8 cellular contexts compared by ENCODE assay signal in genomic region chr14:37903561-37904191, GRCh38.
DNase-seq lines count a peak whose midpoint lies in the region; ATAC-seq, FAIRE-seq and TF ChIP-seq lines count a peak whose summit lies in the region.

No MANE protein-coding gene starts in this region.

- H3K4me3 Mint-ChIP-seq in activated T-helper 2 cell treated with anti-CD3 and anti-CD28 coated beads, Interferon-gamma antibody, Interleukin-2, Interleukin-4, amounts not matched to agents 10 μg/mL and 5 μg/mL and 100 μg/mL, durations not matched to agents 14 hours and 24 hours and 36 hours (ENCODE audit: low read depth), result no peak overlapping the region

- H3K36me3 ChIP-seq in psoas muscle (ENCODE audit: insufficient read depth in 1 of 2, low read depth in 1 of 2), result no peaks in the 10 kb centered on the region

- WGBS in psoas muscle, 3 donors, result 18 to 23% (median 21%) methylated on average over 8 of the region's 8 CpGs

- peaks cover 19% of the 10 kb centered on the region for H3K27me3 ChIP-seq in foreskin keratinocyte
- no peaks in the 10 kb centered on the region for H3K27me3 ChIP-seq in psoas muscle (ENCODE audit: insufficient read depth in 3 of 3, low read length in 2 of 3)

- H3K36me3 Mint-ChIP-seq in activated T-helper 2 cell treated with anti-CD3 and anti-CD28 coated beads, Interferon-gamma antibody, Interleukin-2, Interleukin-4, amounts not matched to agents 10 μg/mL and 5 μg/mL and 100 μg/mL, durations not matched to agents 14 hours and 24 hours and 36 hours (ENCODE audit: low read depth), result no peaks in the 10 kb centered on the region

- TF ChIP-seq CTCF in foreskin keratinocyte (conservative IDR thresholded peaks at IDR 0.05) (peak; percentile 73), psoas muscle (IDR thresholded peaks at IDR 0.05) (peak; percentile 67)

- H3K27ac ChIP-seq in foreskin keratinocyte, result no peak overlapping the region
- no peak overlapping the region for H3K27ac ChIP-seq in psoas muscle

- H3K4me3 ChIP-seq in psoas muscle, result no peak overlapping the region

- H3K9me3 ChIP-seq in psoas muscle, result no peaks in the 10 kb centered on the region

- ATAC-seq in foreskin keratinocyte (peak; percentile 60), psoas muscle (no peak), GM19463 (IDR thresholded peaks at IDR 0.05; ENCODE audit: unreplicated experiment) (no peak)

- H3K9me3 Mint-ChIP-seq in activated T-helper 2 cell treated with anti-CD3 and anti-CD28 coated beads, Interferon-gamma antibody, Interleukin-2, Interleukin-4, amounts not matched to agents 10 μg/mL and 5 μg/mL and 100 μg/mL, durations not matched to agents 14 hours and 24 hours and 36 hours, result no peaks in the 10 kb centered on the region

- no peak overlapping the region for H3K27ac Mint-ChIP-seq in activated T-helper 2 cell treated with anti-CD3 and anti-CD28 coated beads, Interferon-gamma antibody, Interleukin-2, Interleukin-4, amounts not matched to agents 10 μg/mL and 5 μg/mL and 100 μg/mL, durations not matched to agents 14 hours and 24 hours and 36 hours

- peak; percentile 70 for DNase-seq in EL
- DNase-seq in MV-4-11 (lab: John Stamatoyannopoulos, UW), result peak; percentile 7
- peak; percentile 4 to 39 for DNase-seq in SW 1271 (lab: John Stamatoyannopoulos, UW)
- peak in 1 of 2 donors; percentile 20 for DNase-seq in foreskin keratinocyte
- no peak for DNase-seq in psoas muscle
- DNase-seq in activated T-helper 2 cell treated with anti-CD3 and anti-CD28 coated beads, Interferon-gamma antibody, Interleukin-2, Interleukin-4, amounts not matched to agents 10 μg/mL and 5 μg/mL and 100 μg/mL, durations not matched to agents 14 hours and 24 hours and 36 hours (ENCODE audit: low spot score), result no peak

- peak; percentile 95 for FAIRE-seq in A204.1 (lab: Jason Lieb, UNC)

- peaks cover 12% of the 10 kb centered on the region for H3K27me3 Mint-ChIP-seq in activated T-helper 2 cell treated with anti-CD3 and anti-CD28 coated beads, Interferon-gamma antibody, Interleukin-2, Interleukin-4, amounts not matched to agents 10 μg/mL and 5 μg/mL and 100 μg/mL, durations not matched to agents 14 hours and 24 hours and 36 hours (ENCODE audit: low read depth)

- H3K4me1 Mint-ChIP-seq in activated T-helper 2 cell treated with anti-CD3 and anti-CD28 coated beads, Interferon-gamma antibody, Interleukin-2, Interleukin-4, amounts not matched to agents 10 μg/mL and 5 μg/mL and 100 μg/mL, durations not matched to agents 14 hours and 24 hours and 36 hours (ENCODE audit: low read depth), result peaks cover 3% of the 10 kb centered on the region

- no peaks in the 10 kb centered on the region for H3K4me1 ChIP-seq in foreskin keratinocyte
- H3K4me1 ChIP-seq in psoas muscle, result no peaks in the 10 kb centered on the region

- intact Hi-C loops in psoas muscle (cut with DNase I), result loop anchor here (1.0 to 10.0 kb wide), 4 partner anchors 964 to 1114 kb away; no protein-coding TSS in a partner anchor
- intact Hi-C loops in activated T-helper 2 cell treated with anti-CD3 and anti-CD28 coated beads, Interferon-gamma antibody, Interleukin-2, Interleukin-4, amounts not matched to agents 10 μg/mL and 5 μg/mL and 100 μg/mL, durations not matched to agents 14 hours and 24 hours and 36 hours (cut with micrococcal nuclease), result loop anchor here (10.0 kb wide), 1 partner anchor 291 kb away; no protein-coding TSS in a partner anchor

Comparison
In these comparisons a context has a peak if more than half of its experiments do, and no peak if none do; other contexts are left out.
1. DNase-seq: peak in EL (single experiment), MV-4-11 (single experiment) and SW 1271 (2 of 2); none in psoas muscle (0 of 2) and activated T-helper 2 cell treated with anti-CD3 and anti-CD28 coated beads, Interferon-gamma antibody, Interleukin-2, Interleukin-4, amounts not matched to agents 10 μg/mL and 5 μg/mL and 100 μg/mL, durations not matched to agents 14 hours and 24 hours and 36 hours (single experiment).